ENCODE assay signal across 18 cellular contexts in genomic region chr2:42651057-42651456, GRCh38.
"Had no signal": no experiment of that assay in that cellular context is flagged by ENCODE, and none has a peak within 500 bp of the region (broad histone marks: within the 10 kb centered on the region; RNA-seq: fewer than 3 reads in every experiment).

No MANE protein-coding gene starts in this region.

- H3K4me3 ChIP-seq: colonic mucosa, upper lobe of right lung had no signal

- H3K36me3 ChIP-seq: colonic mucosa had no signal

- H3K9me3 Mint-ChIP-seq: activated CD4-positive, alpha-beta T cell treated with anti-CD3 and anti-CD28 coated beads, Interleukin-2, amount 10 ng/mL, durations not matched to agents 7 days and 5 days had no signal

- DNase-seq: activated CD4-positive, alpha-beta T cell treated with anti-CD3 and anti-CD28 coated beads, Interleukin-2, amount 10 ng/mL, durations not matched to agents 7 days and 5 days; activated CD8-positive, alpha-beta memory T cell treated with anti-CD3 and anti-CD28 coated beads for 24 hours; activated gamma-delta T cell; aorta; brain microvascular endothelial cell; central memory CD4-positive, alpha-beta T cell; colonic mucosa; endodermal cell; foreskin fibroblast; kidney; midbrain; occipital lobe; stimulated activated CD4-positive, alpha-beta T cell treated with anti-CD3 and anti-CD28 coated beads, Interleukin-2, amount 100 ng/mL, for 48 hours; upper lobe of right lung had no signal

- H3K27ac Mint-ChIP-seq: endodermal cell, progenitor cell of endocrine pancreas had no signal

- H3K4me1 ChIP-seq: colonic mucosa, upper lobe of right lung had no signal

- ATAC-seq: activated CD4-positive, CD25-positive, alpha-beta regulatory T cell treated with anti-CD3 and anti-CD28 coated beads, Interleukin-2, amount 50 U/mL, for 24 hours; left lobe of liver; SK-N-SH treated with all-trans-retinoic acid at 6 μM for 48 hours; upper lobe of right lung had no signal

- H3K27me3 Mint-ChIP-seq: activated CD4-positive, alpha-beta T cell treated with anti-CD3 and anti-CD28 coated beads, Interleukin-2, amount 10 ng/mL, durations not matched to agents 7 days and 5 days; progenitor cell of endocrine pancreas had no signal

- H3K9me3 ChIP-seq: colonic mucosa, upper lobe of right lung had no signal

- H3K4me3 Mint-ChIP-seq: endodermal cell had no signal

- H3K27me3 ChIP-seq: brain microvascular endothelial cell, colonic mucosa, upper lobe of right lung had no signal
